15 cellular contexts compared by ENCODE assay signal in the genomic region with DNA sequence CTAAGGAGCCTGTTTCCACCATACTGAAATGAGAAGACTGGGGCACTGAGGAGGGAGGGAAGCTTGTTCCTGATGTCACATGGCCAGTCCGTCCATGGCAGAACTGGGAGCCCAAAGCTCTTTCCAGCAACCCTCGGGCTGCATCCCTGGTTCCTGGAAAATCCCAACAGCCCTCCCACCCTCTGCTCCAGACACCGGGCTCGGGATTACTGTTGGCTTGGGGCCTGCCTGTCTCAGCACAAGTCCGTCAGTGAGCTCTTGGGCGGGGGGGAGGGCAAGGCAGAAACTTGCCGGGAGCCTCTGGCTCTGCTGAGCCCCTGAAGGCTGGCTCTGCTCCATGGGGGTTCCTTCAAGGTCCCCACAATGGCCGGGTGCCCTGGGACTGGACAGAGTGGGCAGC. TPM values are rescaled to one million over a fixed set of nuclear protein-coding genes. Genes with fewer than 3 reads are reported as not detected.
A peak's percentile ranks its signal among the peaks of the same experiment; 100 is the strongest.
DNase-seq lines count a peak whose midpoint lies in the region; ATAC-seq and TF ChIP-seq lines count a peak whose summit lies in the region.
"Had no signal": no experiment of that assay in that cellular context is flagged by ENCODE, and none has a peak within 500 bp of the region (broad histone marks: within the 10 kb centered on the region; RNA-seq: fewer than 3 reads in every experiment).

No MANE protein-coding gene starts in this region.

- H3K27me3 ChIP-seq in thyroid gland: no peaks in the 10 kb centered on the region

- DNase-seq in HFFc6: peak; percentile 18
- DNase-seq in astrocyte of the spinal cord (ENCODE audit: low read depth, low spot score): peak; percentile 22
- no peak for DNase-seq in left lobe of liver (ENCODE audit: low spot score)
- no peak for DNase-seq in thyroid gland
- DNase-seq in RPMI8226: no peak
- no peak for DNase-seq in stimulated activated CD4-positive, alpha-beta T cell treated with anti-CD3 and anti-CD28 coated beads, Interleukin-4, amount 100 ng/mL, for 24 hours
- no peak for DNase-seq in activated effector memory CD4-positive, alpha-beta T cell treated with Interleukin-2 at 50 U/mL for 16 hours
- no peak for DNase-seq in NOMO-1 treated with dmso at 0.1 percent for 144 hours (lab: John Stamatoyannopoulos, UW; ENCODE audit: unreplicated experiment)
- DNase-seq: activated CD8-positive, alpha-beta T cell treated with anti-CD3 and anti-CD28 coated beads, Interleukin-2, amount 10 ng/mL, durations not matched to agents 7 days and 5 days; activated naive CD4-positive, alpha-beta T cell; cerebellar nuclear complex; NCI-H1092 had no signal

- peak overlapping the region; percentile 13; the same call in 1 of the 2 replicates for H3K4me3 Mint-ChIP-seq in HFFc6
- H3K4me3 Mint-ChIP-seq: activated CD8-positive, alpha-beta T cell treated with anti-CD3 and anti-CD28 coated beads, Interleukin-2, amount 10 ng/mL, durations not matched to agents 7 days and 5 days; stimulated activated memory B cell treated with anti-CD40 and anti-IgM and Interleukin-4, amounts not matched to agents 10 μg/mL and 1 μg/mL and 100 μg/mL, for 72 hours had no signal

- TF ChIP-seq CTCF in HFFc6 (IDR thresholded peaks at IDR 0.05) (no peak), astrocyte of the spinal cord (IDR thresholded peaks at IDR 0.05; ENCODE audit: low read depth, low read length) (no peak), thyroid gland (IDR thresholded peaks at IDR 0.05) (no peak)

- H3K27me3 Mint-ChIP-seq in HFFc6 (ENCODE audit: insufficient read depth): peaks cover 2% of the 10 kb centered on the region

- H3K4me3 ChIP-seq in astrocyte of the spinal cord (ENCODE audit: low read depth, low read length) (no peak overlapping the region), thyroid gland (replicated peaks in 1 of 3) (no peak overlapping the region)

- H3K9me3 Mint-ChIP-seq in HFFc6: no peaks in the 10 kb centered on the region
- H3K9me3 Mint-ChIP-seq: stimulated activated memory B cell treated with anti-CD40 and anti-IgM and Interleukin-4, amounts not matched to agents 10 μg/mL and 1 μg/mL and 100 μg/mL, for 72 hours had no signal

- in situ Hi-C loops in astrocyte of the spinal cord (cut with HindIII; ENCODE audit: low sequenced_read_pairs): no loop called here

- H3K27ac ChIP-seq in thyroid gland: peak overlapping the region in 2 of 3 donors; percentile 24 to 46
- H3K27ac ChIP-seq: epithelial cell of prostate, parathyroid adenoma had no signal

- no peaks in the 10 kb centered on the region for H3K9me3 ChIP-seq in thyroid gland

- H3K27ac Mint-ChIP-seq in HFFc6: peak overlapping the region; percentile 87
- H3K27ac Mint-ChIP-seq: activated CD8-positive, alpha-beta T cell treated with anti-CD3 and anti-CD28 coated beads, Interleukin-2, amount 10 ng/mL, durations not matched to agents 7 days and 5 days; stimulated activated memory B cell treated with anti-CD40 and anti-IgM and Interleukin-4, amounts not matched to agents 10 μg/mL and 1 μg/mL and 100 μg/mL, for 72 hours had no signal

- no peaks in the 10 kb centered on the region for H3K36me3 ChIP-seq in thyroid gland

- peak; percentile 30 for ATAC-seq in left lobe of liver
- ATAC-seq: activated CD8-positive, alpha-beta T cell treated with anti-CD3 and anti-CD28 coated beads, Interleukin-2, amount 10 ng/mL, durations not matched to agents 7 days and 5 days; stimulated activated memory B cell treated with anti-CD40 and anti-IgM and Interleukin-4, amounts not matched to agents 10 μg/mL and 1 μg/mL and 100 μg/mL, for 72 hours had no signal

- intact Hi-C loops in thyroid gland (cut with DNase I): no loop called here

- peaks cover 31% of the 10 kb centered on the region for H3K4me1 Mint-ChIP-seq in HFFc6 (ENCODE audit: low read depth)
- H3K4me1 Mint-ChIP-seq: stimulated activated memory B cell treated with anti-CD40 and anti-IgM and Interleukin-4, amounts not matched to agents 10 μg/mL and 1 μg/mL and 100 μg/mL, for 72 hours had no signal

- peaks cover 0 to 5% of the 10 kb centered on the region in 2 donors for H3K4me1 ChIP-seq in thyroid gland
- H3K4me1 ChIP-seq: parathyroid adenoma had no signal

- 70% methylated on average over 3 of the region's 8 CpGs; no CpG with 5 or more reads in 1 of the 2 donors for WGBS in thyroid gland, 2 donors

- no peaks in the 10 kb centered on the region for H3K36me3 Mint-ChIP-seq in HFFc6 (ENCODE audit: low read depth)
- H3K36me3 Mint-ChIP-seq: stimulated activated memory B cell treated with anti-CD40 and anti-IgM and Interleukin-4, amounts not matched to agents 10 μg/mL and 1 μg/mL and 100 μg/mL, for 72 hours had no signal

- TF ChIP-seq POLR2A in thyroid gland (IDR thresholded peaks at IDR 0.05): no peak

RNA-seq across cellular contexts. Expression of a gene that starts 6.3 kb away (rescaled TPM):
- total RNA-seq in HFFc6 (2021; fragmentation: NEBNext Ultra II Directional; extraction: Animal tissue kit (Norgen Biotek cat#: 25700)): 10 to 100 TPM; 20.3 to 32.0 (median 28.2) TPM
- total RNA-seq in left lobe of liver (11.2 TPM), thyroid gland (10 to 100 TPM; 20.7 to 46.8 (median 27.7) TPM)

RNA-seq across cellular contexts. Expression of a gene that starts 18.2 kb away (rescaled TPM):
- 100 to 1,000 TPM; 324 to 382 (median 367) TPM for total RNA-seq in HFFc6 (2021; fragmentation: NEBNext Ultra II Directional; extraction: Animal tissue kit (Norgen Biotek cat#: 25700))
- total RNA-seq in left lobe of liver: 88.4 TPM
- total RNA-seq in thyroid gland: 10 to 100 TPM; 51.0 to 84.0 (median 68.6) TPM
- total RNA-seq: activated CD8-positive, alpha-beta T cell treated with anti-CD3 and anti-CD28 coated beads, Interleukin-2, amount 10 ng/mL, durations not matched to agents 7 days and 5 days had no signal

RNA-seq across cellular contexts. Expression of a gene that starts 30.8 kb away (rescaled TPM):
- total RNA-seq in HFFc6 (2021; fragmentation: NEBNext Ultra II Directional; extraction: Animal tissue kit (Norgen Biotek cat#: 25700)): under 1 TPM; 0.33 to 0.99 (median 0.69) TPM
- 0.23 TPM for total RNA-seq in left lobe of liver
- 1 to 10 TPM in 2 of 4 donors, under 1 TPM in 1, not detected in 1; 0.40 to 8.9 (median 3.2) TPM for total RNA-seq in thyroid gland

RNA-seq across cellular contexts. Expression of a gene that starts 40.8 kb away (rescaled TPM):
- not detected for total RNA-seq in HFFc6 (2021; fragmentation: NEBNext Ultra II Directional; extraction: Animal tissue kit (Norgen Biotek cat#: 25700))
- total RNA-seq in left lobe of liver (not detected), thyroid gland (not detected)
- total RNA-seq: activated CD8-positive, alpha-beta T cell treated with anti-CD3 and anti-CD28 coated beads, Interleukin-2, amount 10 ng/mL, durations not matched to agents 7 days and 5 days had no signal

Comparison
In these comparisons a context has a peak if more than half of its experiments do, and no peak if none do; other contexts are left out.
1. DNase-seq: peak in HFFc6 (single experiment) and astrocyte of the spinal cord (single experiment); none in left lobe of liver (single experiment), thyroid gland (0 of 2), RPMI8226 (single experiment), stimulated activated CD4-positive, alpha-beta T cell treated with anti-CD3 and anti-CD28 coated beads, Interleukin-4, amount 100 ng/mL, for 24 hours (single experiment), activated effector memory CD4-positive, alpha-beta T cell treated with Interleukin-2 at 50 U/mL for 16 hours (single experiment) and NOMO-1 treated with dmso at 0.1 percent for 144 hours (single experiment).